In the genomic region with DNA sequence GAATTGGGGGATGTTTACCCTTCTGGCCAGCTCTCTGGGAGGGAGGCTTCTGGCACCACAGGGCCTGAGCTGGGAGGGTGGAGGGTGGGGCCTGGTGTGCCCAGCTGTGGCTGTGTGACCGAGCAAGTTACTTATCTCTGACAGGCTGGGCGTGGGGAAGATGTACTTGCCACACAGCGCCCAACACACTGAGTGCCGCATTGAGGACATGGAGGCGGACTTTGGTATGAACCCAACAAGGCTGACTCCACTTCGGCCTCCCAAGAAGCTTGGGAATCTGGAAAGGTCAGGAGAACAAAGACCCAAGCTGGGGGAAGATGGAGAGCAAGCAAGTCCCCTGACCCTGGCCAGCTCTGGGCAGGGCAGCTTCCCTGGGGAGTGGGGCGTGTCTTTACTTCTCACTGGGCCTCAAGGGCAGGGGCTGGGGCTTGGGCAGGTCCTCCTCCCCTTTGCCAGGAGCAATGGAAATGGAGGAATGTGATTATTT, we compare ENCODE assay signal across 1 cellular context.
TF ChIP-seq lines count a peak whose summit lies in the region.

No MANE protein-coding gene starts in this region.

TF ChIP-seq in endothelial cell of umbilical vein, 7 proteins besides CTCF, POLR2A, EP300 and RAD21:
- TF ChIP-seq POLR2AphosphoS5 (IDR thresholded peaks at IDR 0.05; ENCODE audit: insufficient read depth, low read depth, low read length), result no peak
- peak; percentile 14 for TF ChIP-seq EZH2 (IDR thresholded peaks at IDR 0.05; ENCODE audit: borderline replicate concordance, low read depth, low read length, severe bottlenecking)
